Comparison of ENCODE assay signal across 13 cellular contexts in the genomic region with DNA sequence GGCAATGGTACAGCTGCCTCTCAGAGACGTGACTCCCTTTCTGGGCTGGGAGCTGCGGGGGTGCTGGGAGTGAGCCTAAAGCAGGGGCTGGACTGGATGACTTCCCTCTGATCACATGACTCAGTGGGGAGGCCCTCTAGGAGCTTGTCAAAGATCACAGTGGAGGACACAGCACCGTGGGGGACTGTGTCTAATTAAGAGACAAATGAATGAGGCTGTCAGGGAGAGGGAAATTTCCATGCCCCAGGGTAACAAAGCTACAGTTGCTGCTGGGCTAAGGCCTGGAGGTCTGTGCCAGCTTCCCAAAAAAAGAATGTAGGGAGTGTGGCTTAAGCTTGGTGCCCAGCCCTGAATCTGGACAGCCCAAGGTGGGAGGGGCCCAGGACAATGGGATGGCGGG.
A peak's percentile ranks its signal among the peaks of the same experiment; 100 is the strongest.
DNase-seq lines count a peak whose midpoint lies in the region; ATAC-seq, FAIRE-seq and TF ChIP-seq lines count a peak whose summit lies in the region.
"Had no signal": no experiment of that assay in that cellular context is flagged by ENCODE, and none has a peak within 500 bp of the region (broad histone marks: within the 10 kb centered on the region; RNA-seq: fewer than 3 reads in every experiment).

No MANE protein-coding gene starts in this region.

- ATAC-seq in stimulated activated naive CD8-positive, alpha-beta T cell treated with anti-CD3 and anti-CD28 coated beads, Interleukin-15, Interleukin-2, amounts not matched to agents 100 U/mL and 50 U/mL, for 24 hours = no peak
- ATAC-seq: stimulated activated naive CD8-positive, alpha-beta T cell treated with anti-CD3 and anti-CD28 coated beads, Interleukin-15, amount 100 ng/mL, for 72 hours had no signal

- no peak for TF ChIP-seq POLR2A in H54 (IDR thresholded peaks at IDR 0.05; ENCODE audit: low read depth, low read length)
- no peak for TF ChIP-seq POLR2A in testis (IDR thresholded peaks at IDR 0.05)

- no peaks in the 10 kb centered on the region for H3K9me3 ChIP-seq in SK-N-MC (ENCODE audit: low read depth, low read length)
- no peaks in the 10 kb centered on the region for H3K9me3 ChIP-seq in testis

- peak overlapping the region; percentile 94 for H3K27ac ChIP-seq in SK-N-MC
- no peak overlapping the region for H3K27ac ChIP-seq in testis

- H3K4me3 ChIP-seq in SK-N-MC = peak overlapping the region; percentile 36; the same call in 1 of the 2 replicates
- H3K4me3 ChIP-seq in testis = no peak overlapping the region
- H3K4me3 ChIP-seq: skin epidermis had no signal

- H3K9ac ChIP-seq in SK-N-MC (ENCODE audit: insufficient read length) = no peak overlapping the region

- intact Hi-C loops in head of caudate nucleus (cut with DNase I) (no loop called here), testis (cut with DNase I; ENCODE audit: low total_unique reads) (no loop called here)

- 61 to 62% methylated on average over 4 of the region's 4 CpGs for WGBS in testis, 2 donors

- no peak for TF ChIP-seq CTCF in testis (IDR thresholded peaks at IDR 0.05)

- no peaks in the 10 kb centered on the region for H3K36me3 ChIP-seq in SK-N-MC (ENCODE audit: insufficient read depth, low read length)
- H3K36me3 ChIP-seq in testis (ENCODE audit: low read depth, missing control alignments) = no peaks in the 10 kb centered on the region

- no peak for FAIRE-seq in H54 (lab: Jason Lieb, UNC)
- FAIRE-seq: TTC549 had no signal

- H3K4me1 ChIP-seq in testis = no peaks in the 10 kb centered on the region

- no peaks in the 10 kb centered on the region for H3K27me3 ChIP-seq in testis

- peak; percentile 28 for DNase-seq in H54 (ENCODE audit: insufficient read length, low spot score)
- DNase-seq in SK-N-MC (ENCODE audit: low read depth, low spot score) = peak; percentile 68
- DNase-seq in head of caudate nucleus = peak; percentile 50 to 93 (median 78)
- peak; percentile 67 for DNase-seq in pons (ENCODE audit: low spot score)
- DNase-seq in testis = no peak
- DNase-seq in NCI-H1048 (lab: John Stamatoyannopoulos, UW) = no peak
- DNase-seq in NCI-H1930 (lab: John Stamatoyannopoulos, UW) = no peak
- DNase-seq in stimulated activated naive CD8-positive, alpha-beta T cell treated with anti-CD3 and anti-CD28 coated beads, Interleukin-15, Interleukin-2, amounts not matched to agents 100 U/mL and 50 U/mL, for 24 hours = no peak
- DNase-seq: activated naive CD8-positive, alpha-beta T cell treated with anti-CD3 and anti-CD28 coated beads, Interleukin-2, amount 10 ng/mL, durations not matched to agents 7 days and 5 days; NCI-H1694 treated with DMSO at 0.1 percent for 48 hours; stimulated activated naive CD8-positive, alpha-beta T cell treated with anti-CD3 and anti-CD28 coated beads, Interleukin-15, amount 100 ng/mL, for 72 hours had no signal

Comparison
In these comparisons a context has a peak if more than half of its experiments do, and no peak if none do; other contexts are left out.
1. DNase-seq: peak in H54 (single experiment), SK-N-MC (single experiment), head of caudate nucleus (42 of 42) and pons (single experiment); none in testis (single experiment), NCI-H1048 (single experiment), NCI-H1930 (0 of 2) and stimulated activated naive CD8-positive, alpha-beta T cell treated with anti-CD3 and anti-CD28 coated beads, Interleukin-15, Interleukin-2, amounts not matched to agents 100 U/mL and 50 U/mL, for 24 hours (single experiment).